ENCODE assay signal across 25 cellular contexts in the genomic region with DNA sequence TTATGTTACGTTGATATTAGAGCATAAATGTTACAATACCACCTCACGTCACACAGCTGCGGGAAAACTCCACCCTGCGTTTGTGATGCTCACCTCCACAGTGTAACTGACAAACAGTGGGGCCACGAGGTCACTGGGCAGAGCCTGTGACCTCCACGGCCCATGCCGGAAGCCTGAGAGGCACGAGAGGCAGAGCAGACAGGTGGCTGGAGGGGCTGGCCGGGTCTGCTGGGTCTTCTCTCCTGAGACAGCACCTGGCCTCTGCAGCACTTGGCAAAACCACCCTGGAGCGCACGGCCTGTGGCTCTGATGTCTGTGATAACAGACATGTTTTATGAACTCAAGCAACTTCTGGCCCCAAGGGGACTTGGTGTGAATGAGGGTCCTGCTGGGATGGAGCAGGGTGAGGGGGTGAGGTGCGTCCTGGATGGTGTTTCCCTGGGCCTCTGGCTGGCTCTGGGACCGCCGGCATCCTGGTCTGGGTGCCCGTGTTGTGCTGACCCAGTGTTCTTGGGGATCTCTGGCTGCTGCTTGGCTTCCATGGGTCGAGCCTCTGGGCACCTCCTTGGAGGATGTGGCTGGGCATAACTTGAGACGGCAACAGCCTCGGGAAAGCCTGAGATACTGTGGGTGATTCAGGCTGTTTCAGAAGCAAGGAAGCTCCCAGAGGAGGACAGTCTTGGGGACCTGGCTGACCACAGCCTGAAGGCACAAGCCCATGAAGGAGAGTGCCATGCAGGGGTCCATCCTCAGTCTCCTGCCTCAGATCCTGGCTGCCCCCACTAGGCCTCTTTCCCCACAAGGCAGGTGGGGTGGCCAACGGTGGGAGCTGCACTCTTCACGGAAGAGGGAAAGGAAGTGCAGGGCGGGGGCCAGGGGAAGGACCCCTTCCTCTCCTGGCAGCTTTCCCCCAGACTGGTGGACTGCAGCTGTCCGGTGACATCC. TPM values are rescaled to one million over a fixed set of nuclear protein-coding genes. Genes with fewer than 3 reads are reported as not detected.
A peak's percentile ranks its signal among the peaks of the same experiment; 100 is the strongest.
DNase-seq lines count a peak whose midpoint lies in the region; ATAC-seq and TF ChIP-seq lines count a peak whose summit lies in the region.
"Had no signal": no experiment of that assay in that cellular context is flagged by ENCODE, and none has a peak within 500 bp of the region (broad histone marks: within the 10 kb centered on the region; RNA-seq: fewer than 3 reads in every experiment).

No MANE protein-coding gene starts in this region.

- no peak overlapping the region for H2BK120ac ChIP-seq in mesenchymal stem cell (ENCODE audit: low read depth, low read length)

- no peaks in the 10 kb centered on the region for H3K79me2 ChIP-seq in neural progenitor cell (ENCODE audit: low read depth)

- H3F3A ChIP-seq in neural progenitor cell (ENCODE audit: low read depth): no peaks in the 10 kb centered on the region

- H4K8ac ChIP-seq in mesenchymal stem cell (ENCODE audit: low read length): no peak overlapping the region

- ATAC-seq in GM18868 (IDR thresholded peaks at IDR 0.05; ENCODE audit: unreplicated experiment): no peak
- ATAC-seq: A549 had no signal

- no peak overlapping the region for H2BK12ac ChIP-seq in mesenchymal stem cell (ENCODE audit: low read length in 2 of 2)

- H4K20me1 ChIP-seq in neural progenitor cell (ENCODE audit: low read depth): no peaks in the 10 kb centered on the region

- no peaks in the 10 kb centered on the region for H3K79me1 ChIP-seq in mesenchymal stem cell (replicated peaks; ENCODE audit: low read length, poor library complexity, severe bottlenecking)

- H3K36me3 ChIP-seq in neural progenitor cell: no peaks in the 10 kb centered on the region
- H3K36me3 ChIP-seq in suprapubic skin: no peaks in the 10 kb centered on the region
- H3K36me3 ChIP-seq in mesenchymal stem cell (ENCODE audit: control insufficient read depth in 1 of 2, insufficient read depth in 2 of 2, low read depth in 1 of 2, low read length in 2 of 2): peaks cover 0 to 13% of the 10 kb centered on the region in 2 experiments

- H2BK15ac ChIP-seq in mesenchymal stem cell (ENCODE audit: low read depth, poor library complexity, severe bottlenecking): no peak overlapping the region

- H3K27ac ChIP-seq in neural progenitor cell (no peak overlapping the region), suprapubic skin (no peak overlapping the region), mesenchymal stem cell (ENCODE audit: low read length, poor library complexity, severe bottlenecking) (no peak overlapping the region), RWPE1 (no peak overlapping the region)
- H3K27ac ChIP-seq: A549, C4-2B had no signal

- 86% methylated on average over 13 of the region's 22 CpGs for WGBS in suprapubic skin
- WGBS in mesenchymal stem cell: 82% methylated on average over 22 of the region's 22 CpGs

- no peak overlapping the region for H3K23ac ChIP-seq in mesenchymal stem cell (ENCODE audit: low read length in 2 of 2)

- H2AK5ac ChIP-seq in mesenchymal stem cell (ENCODE audit: low read length, severe bottlenecking): no peak overlapping the region

- POLR2A ChIA-PET in RWPE1 (lab: Yijun Ruan, JAX; ENCODE audit: low non-redundant PET): no interaction called here

- H3K27me3 Mint-ChIP-seq in neural progenitor cell (ENCODE audit: insufficient read depth, low read depth): peaks cover 12% of the 10 kb centered on the region

- peak overlapping the region; percentile 63 for H3K27ac Mint-ChIP-seq in neural progenitor cell
- H3K27ac Mint-ChIP-seq: CD8-positive, alpha-beta memory T cell had no signal

- H3K4me1 ChIP-seq in neural progenitor cell (no peaks in the 10 kb centered on the region), suprapubic skin (no peaks in the 10 kb centered on the region), mesenchymal stem cell (ENCODE audit: control insufficient read depth, insufficient read depth, low read depth, low read length) (peaks cover 3% of the 10 kb centered on the region)
- H3K4me1 ChIP-seq: A549 had no signal

- no peak overlapping the region for H3K4me3 Mint-ChIP-seq in neural progenitor cell
- H3K4me3 Mint-ChIP-seq: CD8-positive, alpha-beta memory T cell had no signal

- H3K4me3 ChIP-seq in neural progenitor cell (no peak overlapping the region), suprapubic skin (no peak overlapping the region), mesenchymal stem cell (ENCODE audit: insufficient read depth in 1 of 2, low read depth in 1 of 2, low read length in 2 of 2) (no peak overlapping the region)
- H3K4me3 ChIP-seq: A549 had no signal

- no peaks in the 10 kb centered on the region for H3K27me3 ChIP-seq in neural progenitor cell
- peaks cover 4% of the 10 kb centered on the region for H3K27me3 ChIP-seq in suprapubic skin
- peaks cover 3 to 4% of the 10 kb centered on the region in 2 experiments for H3K27me3 ChIP-seq in mesenchymal stem cell (ENCODE audit: control insufficient read depth in 1 of 2, insufficient read depth in 1 of 2, low read length in 2 of 2)

- no peak for TF ChIP-seq POLR2A in suprapubic skin (IDR thresholded peaks at IDR 0.05)

- H3K4me1 Mint-ChIP-seq in neural progenitor cell: no peaks in the 10 kb centered on the region
- H3K4me1 Mint-ChIP-seq: CD8-positive, alpha-beta memory T cell had no signal

- H2AFZ ChIP-seq in neural progenitor cell (replicated peaks) (no peak overlapping the region), mesenchymal stem cell (ENCODE audit: low read depth, low read length) (no peak overlapping the region)

- H3K4ac ChIP-seq in mesenchymal stem cell (ENCODE audit: low read depth in 1 of 2, low read length in 2 of 2): no peak overlapping the region

- H3K9ac ChIP-seq in neural progenitor cell (no peak overlapping the region), mesenchymal stem cell (ENCODE audit: low read length) (no peak overlapping the region)

- peaks cover 4% of the 10 kb centered on the region for H3K36me3 Mint-ChIP-seq in neural progenitor cell

- H3K9me3 ChIP-seq in neural progenitor cell (ENCODE audit: low read depth) (no peaks in the 10 kb centered on the region), suprapubic skin (no peaks in the 10 kb centered on the region), mesenchymal stem cell (ENCODE audit: control insufficient read depth, low read length) (peaks cover 5% of the 10 kb centered on the region)
- H3K9me3 ChIP-seq: A549 had no signal

- H3K14ac ChIP-seq in mesenchymal stem cell (ENCODE audit: low read length in 2 of 2): no peak overlapping the region

- no peak overlapping the region for H3K18ac ChIP-seq in mesenchymal stem cell (ENCODE audit: low read depth in 1 of 2, low read length in 2 of 2)

- DNase-seq in D341Med (ENCODE audit: low spot score): peak; percentile 15
- peak; percentile 24 for DNase-seq in islet precursor cell
- no peak for DNase-seq in neural progenitor cell (ENCODE audit: low spot score)
- peak; percentile 38 to 55 for DNase-seq in suprapubic skin (ENCODE audit: low spot score in 2 of 2)
- no peak for DNase-seq in mesenchymal stem cell
- no peak for DNase-seq in RWPE1 (ENCODE audit: low spot score)
- DNase-seq: AML-193; CD8-positive, alpha-beta memory T cell; DMS79 treated with DMSO at 0.1 percent for 48 hours; GF-D8; KBM-7; MV-4-11; NCI-H1105; NCI-H146; NCI-H2029; NCI-H446; NCI-H526; NCI-H82; RPMI8226 had no signal

- H3K4me2 ChIP-seq in neural progenitor cell: no peak overlapping the region
- no peak overlapping the region for H3K4me2 ChIP-seq in mesenchymal stem cell (ENCODE audit: low read length, poor library complexity, severe bottlenecking)
- H3K4me2 ChIP-seq: A549 had no signal

- no peak for TF ChIP-seq CTCF in neural progenitor cell (IDR thresholded peaks at IDR 0.05)
- TF ChIP-seq CTCF in suprapubic skin (IDR thresholded peaks at IDR 0.05): no peak
- no peak for TF ChIP-seq CTCF in RWPE1 (conservative IDR thresholded peaks at IDR 0.05; ENCODE audit: low read depth)

- H3K9me3 Mint-ChIP-seq in neural progenitor cell: peaks cover 12% of the 10 kb centered on the region

- no peak overlapping the region for H2BK5ac ChIP-seq in mesenchymal stem cell (ENCODE audit: low read depth, low read length, poor library complexity, severe bottlenecking)

- no peak overlapping the region for H4K91ac ChIP-seq in mesenchymal stem cell (ENCODE audit: low read length)

- CTCF ChIA-PET in RWPE1 (lab: Yijun Ruan, JAX): no interaction called here

- no peak for TF ChIP-seq EP300 in suprapubic skin (IDR thresholded peaks at IDR 0.05)

RNA-seq across cellular contexts. Expression of a gene that starts 19.7 kb away (rescaled TPM):
- 3.4 and 3.7 TPM in 2 replicates for total RNA-seq in neural progenitor cell (ENCODE audit: low replicate concordance)
- total RNA-seq in suprapubic skin: 10 to 100 TPM in 1 of 4 donors, 1 to 10 TPM in 3; 2.4 to 16.5 (median 4.4) TPM
- 2.9 TPM for polyA plus RNA-seq in mesenchymal stem cell (2013, experiment 1 of 2)
- 3.2 TPM for polyA plus RNA-seq in mesenchymal stem cell (2013, experiment 2 of 2)
- total RNA-seq: LHCN-M2, MCF 10A, SK-MEL-5 had no signal

Comparison
In these comparisons a context has a peak if more than half of its experiments do, and no peak if none do; other contexts are left out.
1. DNase-seq: peak in D341Med (single experiment), islet precursor cell (single experiment) and suprapubic skin (2 of 2); none in neural progenitor cell (single experiment), mesenchymal stem cell (single experiment) and RWPE1 (single experiment).